15 cellular contexts compared by ENCODE assay signal in genomic region chr4:8330821-8331566, GRCh38.
DNase-seq lines count a peak whose midpoint lies in the region; ATAC-seq and TF ChIP-seq lines count a peak whose summit lies in the region.
"Had no signal": no experiment of that assay in that cellular context is flagged by ENCODE, and none has a peak within 500 bp of the region (broad histone marks: within the 10 kb centered on the region; RNA-seq: fewer than 3 reads in every experiment).

No MANE protein-coding gene starts in this region.

- peak; percentile 94 to 97 (median 96) for ATAC-seq in heart left ventricle
- ATAC-seq: effector memory CD8-positive, alpha-beta T cell; T-helper 17 cell had no signal

- H3K9me3 ChIP-seq in ascending aorta (peaks cover 0 to 5% of the 10 kb centered on the region in 2 donors), heart left ventricle (peaks cover 0 to 16% (median 3%) of the 10 kb centered on the region in 12 donors)
- H3K9me3 ChIP-seq: Peyer's patch had no signal

- DNase-seq in AG08395 (ENCODE audit: low spot score) (peak; percentile 50), ascending aorta (ENCODE audit: low spot score in 2 of 2) (peak; percentile 23 to 83), heart left ventricle (peak; percentile 47 to 88 (median 86)), pons (ENCODE audit: low spot score) (peak; percentile 18), NCI-H2227 (lab: John Stamatoyannopoulos, UW; ENCODE audit: unreplicated experiment) (no peak), GM10248 (ENCODE audit: extremely low spot score) (no peak), Kasumi-1 (lab: John Stamatoyannopoulos, UW) (no peak), NCI-H2081 treated with DMSO at 0.1 percent for 48 hours (lab: John Stamatoyannopoulos, UW) (no peak)
- DNase-seq: activated CD4-positive, alpha-beta T cell treated with anti-CD3 and anti-CD28 coated beads for 4 hours; DMS79; effector memory CD8-positive, alpha-beta T cell; NCI-H1092 treated with DMSO at 0.1 percent for 48 hours; NCI-H446 treated with DMSO at 0.1 percent for 48 hours; T-helper 17 cell had no signal

- WGBS in heart left ventricle, 4 donors, result 26 to 40% (median 35%) methylated on average over 14 to 15 of the region's 15 CpGs

- H3K36me3 ChIP-seq in ascending aorta (no peaks in the 10 kb centered on the region), heart left ventricle (no peaks in the 10 kb centered on the region)
- H3K36me3 ChIP-seq: Peyer's patch had no signal

- peaks cover 10 to 18% of the 10 kb centered on the region in 2 donors for H3K4me1 ChIP-seq in ascending aorta
- peaks cover 2 to 21% (median 15%) of the 10 kb centered on the region in 12 donors for H3K4me1 ChIP-seq in heart left ventricle
- H3K4me1 ChIP-seq: Peyer's patch had no signal

- TF ChIP-seq CTCF in ascending aorta (IDR thresholded peaks at IDR 0.05) (no peak), heart left ventricle (IDR thresholded peaks at IDR 0.05) (peak in 8 of 12 donors; percentile 17 to 38 (median 22)), GM10248 (IDR thresholded peaks at IDR 0.05; ENCODE audit: control extremely low read depth, extremely low read depth, low read depth, missing control alignments) (no peak)

- H3K27ac ChIP-seq in ascending aorta (peak overlapping the region; percentile 48 to 83), heart left ventricle (peak overlapping the region in 11 of 12 donors; percentile 1 to 85 (median 60))
- H3K27ac ChIP-seq: Peyer's patch had no signal

- CTCF ChIA-PET in GM10248 (lab: Yijun Ruan, JAX), result interaction anchor here (1.0 to 1.1 kb wide), 2 partner anchors 13 to 72 kb away, joined by 3 to 4 read pairs; no protein-coding TSS in a partner anchor

- no peak overlapping the region for H3K4me3 ChIP-seq in ascending aorta
- no peak overlapping the region for H3K4me3 ChIP-seq in heart left ventricle
- H3K4me3 ChIP-seq: Peyer's patch had no signal

- POLR2A ChIA-PET in GM10248 (lab: Yijun Ruan, JAX), result interaction anchor here (0.6 kb wide), 1 partner anchor 15 kb away, joined by 11 read pairs; no protein-coding TSS in a partner anchor

- intact Hi-C loops in ascending aorta (cut with DNase I), result no loop called here
- intact Hi-C loops in heart left ventricle (cut with DNase I), result loop anchor here in 2 of 10 donors (2.0 to 5.0 kb wide), 2 partner anchors 66 to 72 kb away; no protein-coding TSS in a partner anchor

- H3K27me3 ChIP-seq in ascending aorta (no peaks in the 10 kb centered on the region), heart left ventricle (no peaks in the 10 kb centered on the region)
- H3K27me3 ChIP-seq: Peyer's patch had no signal

- no peak for TF ChIP-seq POLR2A in heart left ventricle (IDR thresholded peaks at IDR 0.05)

Comparison
In these comparisons a context has a peak if more than half of its experiments do, and no peak if none do; other contexts are left out.
1. DNase-seq: peak in AG08395 (single experiment), ascending aorta (2 of 2), heart left ventricle (5 of 5) and pons (single experiment); none in NCI-H2227 (single experiment), GM10248 (single experiment), Kasumi-1 (0 of 2) and NCI-H2081 treated with DMSO at 0.1 percent for 48 hours (single experiment).
2. CTCF ChIP-seq: peak in heart left ventricle (8 of 12); none in ascending aorta (0 of 3) and GM10248 (single experiment).